ENCODE assay signal across 8 cellular contexts in the genomic region with DNA sequence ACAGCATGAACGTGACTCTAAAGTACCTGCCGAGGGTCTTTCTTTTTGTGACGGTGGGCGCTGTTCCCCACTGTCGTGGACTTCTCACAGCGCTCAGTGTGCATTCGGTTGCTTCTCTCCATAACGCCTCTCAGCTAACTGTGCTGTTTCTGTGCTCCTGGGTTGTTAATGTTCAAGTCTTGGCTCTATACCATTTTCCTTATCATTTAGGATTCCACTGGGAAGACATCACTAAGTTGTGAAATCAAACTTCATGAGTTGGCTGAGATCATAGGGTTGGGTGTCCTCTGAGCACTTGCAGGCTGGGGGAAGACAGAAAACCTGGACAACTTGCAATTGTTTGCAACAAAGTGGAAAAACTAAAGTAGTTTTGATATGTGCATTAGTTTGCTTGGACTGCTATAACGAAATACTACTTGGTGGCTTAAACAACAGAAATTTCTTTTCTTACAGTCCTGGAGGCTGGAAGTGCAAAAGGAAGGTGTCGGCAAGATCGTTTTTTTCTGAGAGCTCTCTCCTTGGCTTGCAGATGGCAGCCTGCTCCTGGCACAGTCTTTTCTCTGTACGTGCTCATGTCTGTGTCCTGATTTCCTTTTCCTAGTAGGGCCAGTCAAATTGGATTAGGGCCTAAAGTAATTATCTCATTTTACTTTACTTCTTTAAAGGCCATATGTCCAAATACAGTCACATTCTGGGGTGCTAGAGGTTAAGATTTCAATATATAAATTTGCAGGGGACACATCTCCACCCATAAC.
DNase-seq lines count a peak whose midpoint lies in the region; ATAC-seq, FAIRE-seq and TF ChIP-seq lines count a peak whose summit lies in the region.
"Not testable (repeated sequence)": the region's sequence is repeated elsewhere in the genome, so short reads cannot be mapped to it uniquely, and the experiment has no call there.

No MANE protein-coding gene starts in this region.

- WGBS in IMR-90 (ENCODE audit: extremely low coverage in 2 of 2, insufficient read length in 1 of 2), 2 experiments = no CpG with 5 or more reads among the region's 12 CpGs
- WGBS in heart right ventricle, 2 donors = 46 to 61% methylated on average over 9 to 10 of the region's 12 CpGs
- WGBS in upper lobe of left lung, 2 donors = 71 to 78% methylated on average over 4 of the region's 12 CpGs

- not testable (repeated sequence) for H3K27me3 Mint-ChIP-seq in activated T-cell treated with anti-CD3 and anti-CD28 coated beads, Interleukin-2, amount 50 U/mL, for 72 hours (ENCODE audit: low read depth); astrocyte (ENCODE audit: low read depth, unreplicated experiment)

- not testable (repeated sequence) for H3K9me3 Mint-ChIP-seq in activated T-cell treated with anti-CD3 and anti-CD28 coated beads, Interleukin-2, amount 50 U/mL, for 72 hours; astrocyte (ENCODE audit: unreplicated experiment)

- H3K9me1 ChIP-seq in IMR-90 (ENCODE audit: insufficient read depth, low read length) = not testable (repeated sequence)

- H3K14ac ChIP-seq in IMR-90 (replicated peaks; ENCODE audit: low read depth, low read length) = not testable (repeated sequence)

- peaks cover 9 to 15% of the 10 kb centered on the region in 2 donors for H3K36me3 Mint-ChIP-seq in activated T-cell treated with anti-CD3 and anti-CD28 coated beads, Interleukin-2, amount 50 U/mL, for 72 hours (ENCODE audit: insufficient read depth in 2 of 2)
- H3K36me3 Mint-ChIP-seq in astrocyte (ENCODE audit: low read depth, unreplicated experiment) = not testable (repeated sequence)

- not testable (repeated sequence) for H2BK15ac ChIP-seq in IMR-90 (ENCODE audit: low read depth, low read length)

- peak overlapping the region; percentile 20 to 66 for H3K4me3 Mint-ChIP-seq in activated T-cell treated with anti-CD3 and anti-CD28 coated beads, Interleukin-2, amount 50 U/mL, for 72 hours
- not testable (repeated sequence) for H3K4me3 Mint-ChIP-seq in astrocyte (ENCODE audit: unreplicated experiment)

- not testable (repeated sequence) for H3K56ac ChIP-seq in IMR-90 (ENCODE audit: extremely low read depth, insufficient read depth, low read length)

- POLR2A ChIA-PET in IMR-90 (lab: Charles Lee; ENCODE audit: unreplicated experiment) = not testable (repeated sequence)

- ATAC-seq in IMR-90 (ENCODE audit: low read depth) (peak; percentile 55), heart right ventricle (peak; percentile 76 to 90 (median 86)), left lung (peak; percentile 55), upper lobe of left lung (ENCODE audit: low FRiP score in 2 of 2) (peak; percentile 35 to 82)
- ATAC-seq in activated T-cell treated with anti-CD3 and anti-CD28 coated beads, Interleukin-2, amount 50 U/mL, for 72 hours (replicated peaks in 1 of 2) = not testable (repeated sequence)

- not testable (repeated sequence) for H3K79me1 ChIP-seq in IMR-90 (ENCODE audit: low read depth in 1 of 2, low read length in 2 of 2)

- not testable (repeated sequence) for H4K91ac ChIP-seq in IMR-90 (ENCODE audit: insufficient read depth, low read depth, low read length)

- dilution Hi-C loops in IMR-90 (cut with HindIII; ENCODE audit: low sequenced_read_pairs, unreplicated experiment) = not testable (repeated sequence)

- TF ChIP-seq RAD21 in IMR-90 (IDR thresholded peaks at IDR 0.05; ENCODE audit: low read length) = not testable (repeated sequence)

- H2AFZ ChIP-seq in IMR-90 (replicated peaks; ENCODE audit: low read length, poor library complexity); astrocyte (ENCODE audit: low read depth, low read length); fibroblast of lung (ENCODE audit: low read length): not testable (repeated sequence)

- in situ Hi-C loops in IMR-90 (cut with MboI; ENCODE audit: low sequenced_read_pairs) = not testable (repeated sequence)

- peak overlapping the region; percentile 56; the same call in 1 of the 2 replicates for H3K4ac ChIP-seq in IMR-90 (ENCODE audit: low read depth, low read length)

- H3K27ac ChIP-seq in IMR-90 (ENCODE audit: insufficient read depth, low read length) (peak overlapping the region; percentile 98), astrocyte (ENCODE audit: low read depth, low read length) (peak overlapping the region; percentile 53), heart right ventricle (peak overlapping the region in 7 of 10 donors; percentile 45 to 77 (median 65)), left lung (peak overlapping the region in 1 of 2 donors; percentile 56)
- not testable (repeated sequence) for H3K27ac ChIP-seq in fibroblast of lung (ENCODE audit: insufficient read depth, low read length); upper lobe of left lung

- H3K4me1 Mint-ChIP-seq in activated T-cell treated with anti-CD3 and anti-CD28 coated beads, Interleukin-2, amount 50 U/mL, for 72 hours (ENCODE audit: low read depth) = peaks cover 40% of the 10 kb centered on the region
- H3K4me1 Mint-ChIP-seq in astrocyte (ENCODE audit: low read depth, unreplicated experiment) = peaks cover 18% of the 10 kb centered on the region

- peak overlapping the region; percentile 90 for H3K4me2 ChIP-seq in IMR-90 (ENCODE audit: low read depth, low read length)
- H3K4me2 ChIP-seq in astrocyte (ENCODE audit: low read length) = peak overlapping the region; percentile 30
- not testable (repeated sequence) for H3K4me2 ChIP-seq in fibroblast of lung (ENCODE audit: extremely low read depth, insufficient read depth, low read length)

- not testable (repeated sequence) for H2AK9ac ChIP-seq in IMR-90 (replicated peaks; ENCODE audit: low read depth, low read length, poor library complexity)

- H3K79me2 ChIP-seq in astrocyte (ENCODE audit: insufficient read depth, low read length) (peaks cover 74% of the 10 kb centered on the region), fibroblast of lung (ENCODE audit: control insufficient read depth, insufficient read depth, low read length) (peaks cover 54% of the 10 kb centered on the region)

- intact Hi-C loops in IMR-90 (cut with micrococcal nuclease); heart right ventricle (cut with DNase I); left lung (cut with DNase I): not testable (repeated sequence)

- H2AK5ac ChIP-seq in IMR-90 (ENCODE audit: low read depth, low read length) = not testable (repeated sequence)

- peak overlapping the region; percentile 55 for H3K9ac ChIP-seq in IMR-90 (ENCODE audit: low read depth, low read length)
- H3K9ac ChIP-seq in astrocyte (ENCODE audit: low read length); fibroblast of lung (ENCODE audit: insufficient read depth, low read length): not testable (repeated sequence)

- H3K4me3 ChIP-seq in IMR-90 (ENCODE audit: insufficient read depth, low read depth, low read length) = peak overlapping the region; percentile 28; the same call in 1 of the 2 replicates
- not testable (repeated sequence) for H3K4me3 ChIP-seq in astrocyte (ENCODE audit: insufficient read depth, low read depth, low read length); fibroblast of lung (replicated peaks in 1 of 4; ENCODE audit: control extremely low read depth in 1 of 4, insufficient read depth in 1 of 4, low read depth in 3 of 4, low read length in 4 of 4); left lung; upper lobe of left lung
- peak overlapping the region in 3 of 10 donors; percentile 24 to 27 (median 27) for H3K4me3 ChIP-seq in heart right ventricle

- H3K4me1 ChIP-seq in IMR-90 (ENCODE audit: control insufficient read depth, insufficient read depth, low read length) (peaks cover 12% of the 10 kb centered on the region), heart right ventricle (peaks cover 0 to 30% (median 3%) of the 10 kb centered on the region in 9 donors), left lung (peaks cover 0 to 11% of the 10 kb centered on the region in 2 donors)
- not testable (repeated sequence) for H3K4me1 ChIP-seq in astrocyte (ENCODE audit: insufficient read depth, low read length); fibroblast of lung (ENCODE audit: control insufficient read depth, extremely low read depth, insufficient read depth, low read length); upper lobe of left lung

- not testable (repeated sequence) for BruUV-seq in IMR-90 (replicated peaks; lab: Mats Ljungman, UMichigan)

- H2BK5ac ChIP-seq in IMR-90 (ENCODE audit: low read depth, low read length, poor library complexity, severe bottlenecking) = peak overlapping the region; percentile 72

- not testable (repeated sequence) for H3K36me3 ChIP-seq in IMR-90 (ENCODE audit: control insufficient read depth, insufficient read depth, low read length); astrocyte (ENCODE audit: insufficient read depth, low read length); fibroblast of lung (ENCODE audit: control insufficient read depth, insufficient read depth, low read length); heart right ventricle; left lung; upper lobe of left lung

- not testable (repeated sequence) for H3K9me3 ChIP-seq in IMR-90 (ENCODE audit: control insufficient read depth, insufficient read depth, low read length); astrocyte (ENCODE audit: insufficient read depth, low read depth, low read length); fibroblast of lung (ENCODE audit: control insufficient read depth, insufficient read depth, low read depth, low read length); heart right ventricle; left lung; upper lobe of left lung

- H4K8ac ChIP-seq in IMR-90 (ENCODE audit: low read depth in 2 of 2, low read length in 2 of 2) = not testable (repeated sequence)

- TF ChIP-seq EP300 in upper lobe of left lung (IDR thresholded peaks at IDR 0.05) = not testable (repeated sequence)

- H3K18ac ChIP-seq in IMR-90 (ENCODE audit: low read depth, low read length) = peak overlapping the region; percentile 79; the same call in 1 of the 2 replicates

- CTCF ChIA-PET in IMR-90 (lab: Yijun Ruan, JAX) = not testable (repeated sequence)

- H3K27me3 ChIP-seq in IMR-90 (ENCODE audit: control insufficient read depth, insufficient read depth, low read length); astrocyte (ENCODE audit: insufficient read depth, low read length); fibroblast of lung (ENCODE audit: control insufficient read depth, insufficient read depth, low read length); heart right ventricle; left lung; upper lobe of left lung: not testable (repeated sequence)

- peaks cover 68% of the 10 kb centered on the region for H4K20me1 ChIP-seq in IMR-90 (ENCODE audit: insufficient read depth, low read length)
- peaks cover 38% of the 10 kb centered on the region for H4K20me1 ChIP-seq in astrocyte (ENCODE audit: insufficient read depth, low read length)
- H4K20me1 ChIP-seq in fibroblast of lung (ENCODE audit: control insufficient read depth, extremely low read depth, insufficient read depth, low read length) = not testable (repeated sequence)

- peak; percentile 86 for FAIRE-seq in astrocyte (lab: Jason Lieb, UNC)

- not testable (repeated sequence) for H3K27ac Mint-ChIP-seq in activated T-cell treated with anti-CD3 and anti-CD28 coated beads, Interleukin-2, amount 50 U/mL, for 72 hours
- peak overlapping the region; percentile 58 for H3K27ac Mint-ChIP-seq in astrocyte (ENCODE audit: unreplicated experiment)

- not testable (repeated sequence) for H3K23ac ChIP-seq in IMR-90 (ENCODE audit: low read depth, low read length)

- peak overlapping the region; percentile 89 for H4K5ac ChIP-seq in IMR-90 (ENCODE audit: low read depth, low read length)

- DNase-seq in A172 (ENCODE audit: low spot score) (peak; percentile 32), IMR-90 (peak; percentile 43), astrocyte (ENCODE audit: low read depth) (peak; percentile 69), fibroblast of lung (ENCODE audit: low read depth in 2 of 2) (peak; percentile 59 to 75)
- DNase-seq in activated T-cell treated with anti-CD3 and anti-CD28 coated beads, Interleukin-2, amount 50 U/mL, for 72 hours; heart right ventricle; left lung; upper lobe of left lung: not testable (repeated sequence)

- H2BK120ac ChIP-seq in IMR-90 (ENCODE audit: low read depth, low read length) = not testable (repeated sequence)

- not testable (repeated sequence) for TF ChIP-seq CTCF in IMR-90 (conservative IDR thresholded peaks at IDR 0.05; ENCODE audit: low read depth, low read length); astrocyte (IDR thresholded peaks at IDR 0.05; ENCODE audit: insufficient read depth, low read depth, low read length); fibroblast of lung (conservative IDR thresholded peaks at IDR 0.05 in 1 of 2, IDR thresholded peaks at IDR 0.05 in 1 of 2; ENCODE audit: low read depth in 1 of 2, low read length in 2 of 2); heart right ventricle (IDR thresholded peaks at IDR 0.05); left lung (IDR thresholded peaks at IDR 0.05); upper lobe of left lung (IDR thresholded peaks at IDR 0.05)

- TF ChIP-seq POLR2A in IMR-90 (IDR thresholded peaks at IDR 0.05; ENCODE audit: low read depth, low read length); upper lobe of left lung (IDR thresholded peaks at IDR 0.05): not testable (repeated sequence)

- H2BK20ac ChIP-seq in IMR-90 (ENCODE audit: low read depth, low read length) = not testable (repeated sequence)
